ENCODE assay signal across 1 cellular context in genomic region chr17:37117743-37118142, GRCh38.
TF ChIP-seq lines count a peak whose summit lies in the region.

No MANE protein-coding gene starts in this region.

TF ChIP-seq in HEK293, 187 proteins besides CTCF, POLR2A, EP300 and RAD21 (continued from another document):
- no peak for TF ChIP-seq PRDM2 (tag by site-specific recombination; IDR thresholded peaks at IDR 0.05; ENCODE audit: borderline replicate concordance)
- TF ChIP-seq ZBTB1 (tag by site-specific recombination; IDR thresholded peaks at IDR 0.05): 0 out of 2 replicates have a peak, but pooled peaks have one; percentile 5
- TF ChIP-seq, protein P1, sequence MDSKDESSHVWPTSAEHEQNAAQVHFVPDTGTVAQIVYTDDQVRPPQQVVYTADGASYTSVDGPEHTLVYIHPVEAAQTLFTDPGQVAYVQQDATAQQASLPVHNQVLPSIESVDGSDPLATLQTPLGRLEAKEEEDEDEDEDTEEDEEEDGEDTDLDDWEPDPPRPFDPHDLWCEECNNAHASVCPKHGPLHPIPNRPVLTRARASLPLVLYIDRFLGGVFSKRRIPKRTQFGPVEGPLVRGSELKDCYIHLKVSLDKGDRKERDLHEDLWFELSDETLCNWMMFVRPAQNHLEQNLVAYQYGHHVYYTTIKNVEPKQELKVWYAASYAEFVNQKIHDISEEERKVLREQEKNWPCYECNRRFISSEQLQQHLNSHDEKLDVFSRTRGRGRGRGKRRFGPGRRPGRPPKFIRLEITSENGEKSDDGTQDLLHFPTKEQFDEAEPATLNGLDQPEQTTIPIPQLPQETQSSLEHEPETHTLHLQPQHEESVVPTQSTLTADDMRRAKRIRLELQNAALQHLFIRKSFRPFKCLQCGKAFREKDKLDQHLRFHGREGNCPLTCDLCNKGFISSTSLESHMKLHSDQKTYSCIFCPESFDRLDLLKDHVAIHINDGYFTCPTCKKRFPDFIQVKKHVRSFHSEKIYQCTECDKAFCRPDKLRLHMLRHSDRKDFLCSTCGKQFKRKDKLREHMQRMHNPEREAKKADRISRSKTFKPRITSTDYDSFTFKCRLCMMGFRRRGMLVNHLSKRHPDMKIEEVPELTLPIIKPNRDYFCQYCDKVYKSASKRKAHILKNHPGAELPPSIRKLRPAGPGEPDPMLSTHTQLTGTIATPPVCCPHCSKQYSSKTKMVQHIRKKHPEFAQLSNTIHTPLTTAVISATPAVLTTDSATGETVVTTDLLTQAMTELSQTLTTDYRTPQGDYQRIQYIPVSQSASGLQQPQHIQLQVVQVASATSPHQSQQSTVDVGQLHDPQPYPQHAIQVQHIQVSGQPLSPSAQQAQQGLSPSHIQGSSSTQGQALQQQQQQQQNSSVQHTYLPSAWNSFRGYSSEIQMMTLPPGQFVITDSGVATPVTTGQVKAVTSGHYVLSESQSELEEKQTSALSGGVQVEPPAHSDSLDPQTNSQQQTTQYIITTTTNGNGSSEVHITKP (tag by site-specific recombination; IDR thresholded peaks at IDR 0.05): no peak
- TF ChIP-seq ZNF664 (tag by site-specific recombination; IDR thresholded peaks at IDR 0.05): peak; percentile 95
- TF ChIP-seq ZNF830 (tag by site-specific recombination; IDR thresholded peaks at IDR 0.05; ENCODE audit: low read depth): no peak
- TF ChIP-seq ZNF311 (tag by site-specific recombination; IDR thresholded peaks at IDR 0.05; ENCODE audit: borderline replicate concordance): no peak
- no peak; the same call in 1 of the 2 replicates for TF ChIP-seq GLI2 (tag by site-specific recombination; IDR thresholded peaks at IDR 0.05; ENCODE audit: borderline replicate concordance, low read depth)
- 0 out of 2 replicates have a peak, but pooled peaks have one; percentile 64 for TF ChIP-seq ZNF2 (tag by site-specific recombination; IDR thresholded peaks at IDR 0.05)
- no peak for TF ChIP-seq ZNF654 (tag by site-specific recombination; IDR thresholded peaks at IDR 0.05; ENCODE audit: low read depth)
- no peak for TF ChIP-seq ZNF394 (tag by site-specific recombination; IDR thresholded peaks at IDR 0.05; ENCODE audit: borderline replicate concordance)
- no peak for TF ChIP-seq ZNF24 (tag by site-specific recombination; IDR thresholded peaks at IDR 0.05)
- no peak for TF ChIP-seq ZNF610 (tag by site-specific recombination; IDR thresholded peaks at IDR 0.05; ENCODE audit: borderline replicate concordance)
- TF ChIP-seq ZNF677 (tag by site-specific recombination; IDR thresholded peaks at IDR 0.05): no peak
- no peak for TF ChIP-seq ZNF114 (tag by site-specific recombination; IDR thresholded peaks at IDR 0.05)
- no peak for TF ChIP-seq ZBTB21 (tag by site-specific recombination; IDR thresholded peaks at IDR 0.05)
TF ChIP-seq in HEK293: peak in this region for 21.
